In genomic region chr6:33320315-33321181, GRCh38 we compare ENCODE assay signal across 1 cellular context.
TF ChIP-seq lines count a peak whose summit lies in the region.

No MANE protein-coding gene starts in this region.

TF ChIP-seq in K562, 482 proteins besides CTCF, POLR2A, EP300 and RAD21 (continued from another document and continues in another):
- no peak for TF ChIP-seq ZNF277 (CRISPR knock-in tag; IDR thresholded peaks at IDR 0.05; ENCODE audit: borderline replicate concordance)
- no peak for TF ChIP-seq U2AF2 (optimal IDR thresholded peaks at IDR 0.05; ENCODE audit: low read depth, low read length)
- TF ChIP-seq ARID1B (IDR thresholded peaks at IDR 0.05), result peak; percentile 59; the same call in 1 of the 2 replicates
- TF ChIP-seq JUNB (CRISPR knock-in tag; conservative IDR thresholded peaks at IDR 0.05), result no peak
- no peak for TF ChIP-seq NR0B1 (IDR thresholded peaks at IDR 0.05; ENCODE audit: partially characterized antibody)
- 0 out of 2 replicates have a peak, but pooled peaks have one; percentile 37 for TF ChIP-seq KAT7 (CRISPR knock-in tag; IDR thresholded peaks at IDR 0.05; ENCODE audit: borderline replicate concordance)
- TF ChIP-seq BMI1 (IDR thresholded peaks at IDR 0.05; ENCODE audit: low read length), result no peak
- no peak for TF ChIP-seq HOMEZ (CRISPR knock-in tag; IDR thresholded peaks at IDR 0.05)
- 0 out of 2 replicates have a peak, but pooled peaks have one; percentile 11 for TF ChIP-seq MGA (IDR thresholded peaks at IDR 0.05)
- no peak for TF ChIP-seq MYBL2 (IDR thresholded peaks at IDR 0.05; ENCODE audit: low read depth)
- no peak for TF ChIP-seq MYBL2 (CRISPR knock-in tag; IDR thresholded peaks at IDR 0.05; ENCODE audit: borderline replicate concordance)
- TF ChIP-seq SMARCA4 (IDR thresholded peaks at IDR 0.05), result peak; percentile 69
- TF ChIP-seq SNIP1 (IDR thresholded peaks at IDR 0.05; ENCODE audit: low read depth), result no peak
- peak; percentile 45; the same call in 1 of the 2 replicates for TF ChIP-seq TFAP4 (CRISPR knock-in tag; IDR thresholded peaks at IDR 0.05; ENCODE audit: borderline replicate concordance)
- no peak for TF ChIP-seq ZNF165 (CRISPR knock-in tag; IDR thresholded peaks at IDR 0.05; ENCODE audit: borderline replicate concordance)
- no peak for TF ChIP-seq NCOA6 (IDR thresholded peaks at IDR 0.05)
- peak in 1 of 2 experiments; percentile 16; a peak in 1 of 4 replicates for TF ChIP-seq NRF1 (conservative IDR thresholded peaks at IDR 0.05 in 1 of 2, IDR thresholded peaks at IDR 0.05 in 1 of 2)
- TF ChIP-seq EWSR1 (IDR thresholded peaks at IDR 0.05; ENCODE audit: borderline replicate concordance, low read depth, partially characterized antibody), result no peak
- no peak for TF ChIP-seq GTF2F1 (IDR thresholded peaks at IDR 0.05; ENCODE audit: low read depth, low read length)
- no peak for TF ChIP-seq E2F6 (IDR thresholded peaks at IDR 0.05; ENCODE audit: borderline replicate concordance in 1 of 2, extremely low read depth in 1 of 2, insufficient read depth in 1 of 2, insufficient read length in 1 of 2, low read depth in 1 of 2, low read length in 1 of 2, poor library complexity in 1 of 2, severe bottlenecking in 1 of 2)
- TF ChIP-seq ILF3 (IDR thresholded peaks at IDR 0.05; ENCODE audit: borderline replicate concordance), result no peak
- TF ChIP-seq KDM2B (CRISPR knock-in tag; IDR thresholded peaks at IDR 0.05), result no peak
- TF ChIP-seq CEBPB (tag; IDR thresholded peaks at IDR 0.05), result peak; percentile 88
- TF ChIP-seq LCOR (CRISPR knock-in tag; IDR thresholded peaks at IDR 0.05), result no peak; the same call in 1 of the 2 replicates
- TF ChIP-seq KLF16 (IDR thresholded peaks at IDR 0.05), result no peak
- TF ChIP-seq CREM (IDR thresholded peaks at IDR 0.05; ENCODE audit: low read depth), result 0 out of 2 replicates have a peak, but pooled peaks have one; percentile 36
- TF ChIP-seq NCOA4 (IDR thresholded peaks at IDR 0.05; ENCODE audit: partially characterized antibody), result no peak
- TF ChIP-seq THAP12 (CRISPR knock-in tag; IDR thresholded peaks at IDR 0.05), result no peak
- TF ChIP-seq UBTF (IDR thresholded peaks at IDR 0.05; ENCODE audit: borderline replicate concordance in 1 of 2, low read depth in 2 of 2, low read length in 2 of 2), result no peak
- TF ChIP-seq FOXA3 (CRISPR knock-in tag; conservative IDR thresholded peaks at IDR 0.05 in 1 of 2, IDR thresholded peaks at IDR 0.05 in 1 of 2), result peak in 1 of 2 experiments; percentile 18; a peak in 1 of 4 replicates
- TF ChIP-seq CREB1 (IDR thresholded peaks at IDR 0.05), result no peak
- TF ChIP-seq CREB1 (CRISPR knock-in tag; IDR thresholded peaks at IDR 0.05), result peak; percentile 48; the same call in 1 of the 2 replicates
